8 cellular contexts compared by ENCODE assay signal in genomic region chrX:13487731-13488505, GRCh38.
A peak's percentile ranks its signal among the peaks of the same experiment; 100 is the strongest.
DNase-seq lines count a peak whose midpoint lies in the region; ATAC-seq and TF ChIP-seq lines count a peak whose summit lies in the region.

No MANE protein-coding gene starts in this region.

- H3K9ac ChIP-seq in Karpas-422 (ENCODE audit: low read length), result no peak overlapping the region
- no peak overlapping the region for H3K9ac ChIP-seq in rectal smooth muscle tissue (ENCODE audit: low read length)

- H4K20me1 ChIP-seq in Karpas-422 (ENCODE audit: insufficient read depth, low read depth, low read length), result no peaks in the 10 kb centered on the region

- no peaks in the 10 kb centered on the region for H3K9me2 ChIP-seq in Karpas-422 (replicated peaks; ENCODE audit: insufficient read depth, low read length)

- H3K4me1 ChIP-seq in BE2C, result no peaks in the 10 kb centered on the region
- H3K4me1 ChIP-seq in Karpas-422 (ENCODE audit: low read length), result peaks cover 7% of the 10 kb centered on the region
- no peaks in the 10 kb centered on the region for H3K4me1 ChIP-seq in rectal smooth muscle tissue (ENCODE audit: control insufficient read depth, insufficient read depth, low read length)

- H3K4me2 ChIP-seq in Karpas-422 (ENCODE audit: low read depth, low read length, poor library complexity, severe bottlenecking), result no peak overlapping the region

- peak; percentile 38 for DNase-seq in BE2C
- peak; percentile 79 for DNase-seq in Karpas-422
- peak; percentile 40 for DNase-seq in RPMI8226
- DNase-seq in astrocyte of the cerebellum (ENCODE audit: low read depth), result peak; percentile 64
- DNase-seq in left ventricle myocardium superior, result no peak

- TF ChIP-seq CTCF in BE2C (IDR thresholded peaks at IDR 0.05; ENCODE audit: low read depth, low read length), result peak; percentile 63
- TF ChIP-seq CTCF in astrocyte of the cerebellum (IDR thresholded peaks at IDR 0.05; ENCODE audit: low read depth, low read length, missing control alignments), result peak; percentile 43

- in situ Hi-C loops in astrocyte of the cerebellum (cut with HindIII; ENCODE audit: low sequenced_read_pairs), result no loop called here

- no peak overlapping the region for H2AFZ ChIP-seq in Karpas-422 (ENCODE audit: low read length)

- H3K36me3 ChIP-seq in BE2C (no peaks in the 10 kb centered on the region), Karpas-422 (ENCODE audit: insufficient read depth, low read length) (no peaks in the 10 kb centered on the region), rectal smooth muscle tissue (ENCODE audit: control insufficient read depth, insufficient read depth, low read length) (no peaks in the 10 kb centered on the region)

- no peak overlapping the region for H3K27ac ChIP-seq in Karpas-422 (ENCODE audit: low read length)
- peak overlapping the region; percentile 4 for H3K27ac ChIP-seq in rectal smooth muscle tissue (ENCODE audit: low read depth, low read length)

- no peaks in the 10 kb centered on the region for H3K27me3 ChIP-seq in BE2C
- H3K27me3 ChIP-seq in Karpas-422 (ENCODE audit: low read length), result no peaks in the 10 kb centered on the region
- peaks cover 3% of the 10 kb centered on the region for H3K27me3 ChIP-seq in rectal smooth muscle tissue (ENCODE audit: control insufficient read depth, insufficient read depth, low read length)

- H3K79me2 ChIP-seq in Karpas-422 (ENCODE audit: low read length), result no peaks in the 10 kb centered on the region

- ATAC-seq in GM18907 (IDR thresholded peaks at IDR 0.05; ENCODE audit: unreplicated experiment), result peak; percentile 71
- ATAC-seq in left ventricle myocardium superior, result peak; percentile 86
- no peak for ATAC-seq in GM19328 (IDR thresholded peaks at IDR 0.05; ENCODE audit: unreplicated experiment)

- intact Hi-C loops in left ventricle myocardium superior (cut with micrococcal nuclease), result loop anchor here (10.0 kb wide), 3 partner anchors 363 to 543 kb away; partner anchors contain the start of gene TMSB4X

- H3K9me3 ChIP-seq in BE2C (no peaks in the 10 kb centered on the region), Karpas-422 (ENCODE audit: low read length) (no peaks in the 10 kb centered on the region)

- H3K4me3 ChIP-seq in BE2C (ENCODE audit: low read depth, low read length), result no peak overlapping the region
- no peak overlapping the region for H3K4me3 ChIP-seq in Karpas-422 (ENCODE audit: low read length)
- no peak overlapping the region for H3K4me3 ChIP-seq in astrocyte of the cerebellum (ENCODE audit: low read depth, low read length)
- H3K4me3 ChIP-seq in rectal smooth muscle tissue (ENCODE audit: low read length), result no peak overlapping the region
